Comparison of ENCODE assay signal across 21 cellular contexts in the genomic region with DNA sequence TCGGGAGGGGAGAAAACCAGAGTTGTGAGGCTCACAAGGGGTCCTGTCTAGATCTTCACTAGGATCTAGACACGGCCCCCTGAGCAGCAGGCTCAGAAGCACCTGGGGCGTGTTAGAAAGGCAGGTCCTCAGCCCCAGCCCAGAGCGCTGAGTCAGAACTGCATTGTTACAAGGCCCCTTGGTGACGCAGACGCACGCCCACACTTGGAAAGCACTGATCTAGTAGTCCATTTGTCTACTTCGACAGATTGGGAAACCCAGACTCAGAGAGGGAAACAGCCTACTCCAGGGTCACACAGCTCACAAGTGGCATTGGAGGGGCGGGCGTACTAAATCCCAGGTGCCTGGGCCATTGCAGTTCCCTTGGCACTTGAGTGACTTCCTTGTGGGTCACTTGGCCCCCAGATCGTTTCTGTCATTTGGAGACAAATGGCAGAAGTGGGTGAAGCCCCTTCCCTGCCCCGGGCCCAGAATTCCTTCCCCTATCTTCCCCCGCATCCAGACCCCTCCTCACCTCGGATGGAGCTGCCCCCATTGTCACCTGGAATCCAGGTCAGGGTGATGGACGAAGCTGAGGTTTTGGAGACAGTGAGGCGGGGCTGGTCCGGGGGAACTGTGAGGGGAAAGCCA.
DNase-seq lines count a peak whose midpoint lies in the region; ATAC-seq, FAIRE-seq and TF ChIP-seq lines count a peak whose summit lies in the region.
"Had no signal": no experiment of that assay in that cellular context is flagged by ENCODE, and none has a peak within 500 bp of the region (broad histone marks: within the 10 kb centered on the region; RNA-seq: fewer than 3 reads in every experiment).

No MANE protein-coding gene starts in this region.

- TF ChIP-seq RAD21 in GM12878 (IDR thresholded peaks at IDR 0.05; ENCODE audit: insufficient read depth, low read depth, low read length) = no peak

- H2AFZ ChIP-seq in GM12878 (ENCODE audit: control insufficient read depth, low read depth, low read length) = no peak overlapping the region

- no peaks in the 10 kb centered on the region for H4K20me1 ChIP-seq in GM12878 (ENCODE audit: control insufficient read depth, insufficient read depth)

- no peaks in the 10 kb centered on the region for H3K79me2 ChIP-seq in GM12878 (ENCODE audit: control insufficient read depth, insufficient read depth, low read length)

- peaks cover 15% of the 10 kb centered on the region for H3K4me1 ChIP-seq in GM12878 (ENCODE audit: control insufficient read depth, insufficient read depth, low read length)
- H3K4me1 ChIP-seq: Peyer's patch had no signal

- no peaks in the 10 kb centered on the region for H3K4me1 Mint-ChIP-seq in activated naive CD8-positive, alpha-beta T cell treated with anti-CD3 and anti-CD28 coated beads, Interleukin-2, amount 50 U/mL, for 24 hours
- no peaks in the 10 kb centered on the region for H3K4me1 Mint-ChIP-seq in activated naive CD8-positive, alpha-beta T cell treated with anti-CD3 and anti-CD28 coated beads for 36 hours
- H3K4me1 Mint-ChIP-seq: natural killer cell had no signal

- 19% methylated on average over 16 of the region's 17 CpGs for WGBS in GM12878 (ENCODE audit: insufficient coverage, insufficient replicate concordance, low lambda C conversion rate, missing lambda C conversion rate)

- no peak overlapping the region for H3K4me3 Mint-ChIP-seq in activated naive CD8-positive, alpha-beta T cell treated with anti-CD3 and anti-CD28 coated beads, Interleukin-2, amount 50 U/mL, for 24 hours
- H3K4me3 Mint-ChIP-seq in activated naive CD8-positive, alpha-beta T cell treated with anti-CD3 and anti-CD28 coated beads for 36 hours = no peak overlapping the region
- H3K4me3 Mint-ChIP-seq: natural killer cell had no signal

- no peaks in the 10 kb centered on the region; a peak in 1 of 4 replicates for H3K27me3 ChIP-seq in GM12878 (replicated peaks in 1 of 2; ENCODE audit: control insufficient read depth in 2 of 2, insufficient read depth in 2 of 2, low read length in 1 of 2)
- H3K27me3 ChIP-seq: body of pancreas, Peyer's patch had no signal

- FAIRE-seq in GM12878 (lab: Jason Lieb, UNC) = no peak
- FAIRE-seq: G401.6 had no signal

- H3K27ac Mint-ChIP-seq in activated naive CD8-positive, alpha-beta T cell treated with anti-CD3 and anti-CD28 coated beads, Interleukin-2, amount 50 U/mL, for 24 hours = no peak overlapping the region
- no peak overlapping the region for H3K27ac Mint-ChIP-seq in activated naive CD8-positive, alpha-beta T cell treated with anti-CD3 and anti-CD28 coated beads for 36 hours
- H3K27ac Mint-ChIP-seq: natural killer cell, progenitor cell of endocrine pancreas had no signal

- intact Hi-C loops in GM12878 (cut with micrococcal nuclease; ENCODE audit: unreplicated experiment) (no loop called here), posterior vena cava (cut with DNase I) (no loop called here)

- in situ Hi-C loops in GM12878 (cut with MboI) = loop anchor here (25.0 kb wide), 1 partner anchor 624 kb away; no protein-coding TSS in a partner anchor

- no peaks in the 10 kb centered on the region for H3K36me3 ChIP-seq in GM12878 (ENCODE audit: control insufficient read depth in 2 of 2, insufficient read depth in 2 of 2, low read length in 1 of 2)
- H3K36me3 ChIP-seq: Peyer's patch had no signal

- peak in 1 of 2 experiments; percentile 22; a peak in 1 of 4 replicates for TF ChIP-seq EP300 in GM12878 (IDR thresholded peaks at IDR 0.05; ENCODE audit: borderline replicate concordance in 1 of 2, control insufficient read depth in 1 of 2, low read depth in 2 of 2, low read length in 2 of 2)

- no peak overlapping the region for H3K27ac ChIP-seq in GM12878 (ENCODE audit: control insufficient read depth, insufficient read depth)
- H3K27ac ChIP-seq: body of pancreas, Peyer's patch had no signal

- no peak overlapping the region for H3K9ac ChIP-seq in GM12878 (ENCODE audit: control insufficient read depth, insufficient read depth, low read length)

- no peaks in the 10 kb centered on the region for H3K9me3 ChIP-seq in GM12878 (replicated peaks; ENCODE audit: control insufficient read depth, insufficient read depth, low read length)
- H3K9me3 ChIP-seq: body of pancreas, Peyer's patch had no signal

- RAD21 ChIA-PET in GM12878 (lab: Charles Lee; ENCODE audit: unreplicated experiment) = interaction anchor here (0.6 to 0.9 kb wide), 2 partner anchors 14 to 377 kb away, joined by 3 read pairs; no protein-coding TSS in a partner anchor

- no TSS peak for BruUV-seq in GM12878 (replicated peaks; lab: Mats Ljungman, UMichigan)

- no peak for TF ChIP-seq CTCF in GM12878 (IDR thresholded peaks at IDR 0.05 in 2 of 3, conservative IDR thresholded peaks at IDR 0.05 in 1 of 3; ENCODE audit: control insufficient read depth in 2 of 3, extremely low read depth in 1 of 3, insufficient read depth in 1 of 3, low read depth in 3 of 3, low read length in 3 of 3)

- H3K4me3 ChIP-seq in GM12878 = no peak overlapping the region
- H3K4me3 ChIP-seq: body of pancreas, Peyer's patch had no signal

- no peak overlapping the region for H3K4me2 ChIP-seq in GM12878 (ENCODE audit: control insufficient read depth, insufficient read depth)

- no peaks in the 10 kb centered on the region for H3K36me3 Mint-ChIP-seq in activated naive CD8-positive, alpha-beta T cell treated with anti-CD3 and anti-CD28 coated beads, Interleukin-2, amount 50 U/mL, for 24 hours (ENCODE audit: low read depth)
- no peaks in the 10 kb centered on the region for H3K36me3 Mint-ChIP-seq in activated naive CD8-positive, alpha-beta T cell treated with anti-CD3 and anti-CD28 coated beads for 36 hours
- H3K36me3 Mint-ChIP-seq: natural killer cell had no signal

- CTCF ChIA-PET in GM12878 (lab: Yijun Ruan, JAX) = interaction anchor here (0.6 to 0.7 kb wide), 2 partner anchors 185 to 404 kb away, joined by 3 read pairs; no protein-coding TSS in a partner anchor

- H3K9me3 Mint-ChIP-seq in activated naive CD8-positive, alpha-beta T cell treated with anti-CD3 and anti-CD28 coated beads, Interleukin-2, amount 50 U/mL, for 24 hours = no peaks in the 10 kb centered on the region
- H3K9me3 Mint-ChIP-seq in activated naive CD8-positive, alpha-beta T cell treated with anti-CD3 and anti-CD28 coated beads for 36 hours = no peaks in the 10 kb centered on the region
- H3K9me3 Mint-ChIP-seq: natural killer cell had no signal

- peak; percentile 28 for DNase-seq in activated naive CD8-positive, alpha-beta T cell treated with anti-CD3 and anti-CD28 coated beads, Interleukin-2, amount 50 U/mL, for 24 hours
- DNase-seq in activated naive CD8-positive, alpha-beta T cell treated with anti-CD3 and anti-CD28 coated beads for 36 hours = no peak
- DNase-seq in GM12878 (ENCODE audit: low read depth, low spot score) (no peak), posterior vena cava (ENCODE audit: low spot score) (peak; percentile 44), NCI-H748 (lab: John Stamatoyannopoulos, UW; ENCODE audit: unreplicated experiment) (no peak), kidney glomerular epithelial cell (lab: John Stamatoyannopoulos, UW) (no peak)
- DNase-seq: activated naive CD4-positive, alpha-beta T cell; body of pancreas; dermis blood vessel endothelial cell; glutamatergic neuron; KBM-7; mesenchymal stem cell; natural killer cell; NCI-H1092 treated with DMSO at 0.1 percent for 48 hours; NCI-H2171; NCI-H774; Peyer's patch had no signal

- POLR2A ChIA-PET in GM12878 (lab: Charles Lee) = no interaction called here

- ATAC-seq in activated naive CD8-positive, alpha-beta T cell treated with anti-CD3 and anti-CD28 coated beads, Interleukin-2, amount 50 U/mL, for 24 hours = peak; percentile 41
- ATAC-seq in GM19035 (IDR thresholded peaks at IDR 0.05; ENCODE audit: unreplicated experiment) = peak; percentile 51
- ATAC-seq in GM12878 = peak; percentile 85
- ATAC-seq in HG03521 (IDR thresholded peaks at IDR 0.05; ENCODE audit: unreplicated experiment) = no peak
- ATAC-seq: body of pancreas, natural killer cell had no signal

- peaks cover 6% of the 10 kb centered on the region for H3K27me3 Mint-ChIP-seq in activated naive CD8-positive, alpha-beta T cell treated with anti-CD3 and anti-CD28 coated beads, Interleukin-2, amount 50 U/mL, for 24 hours
- H3K27me3 Mint-ChIP-seq in activated naive CD8-positive, alpha-beta T cell treated with anti-CD3 and anti-CD28 coated beads for 36 hours = no peaks in the 10 kb centered on the region

- no peak for TF ChIP-seq POLR2A in GM12878 (IDR thresholded peaks at IDR 0.05; ENCODE audit: low read depth, low read length)

- SMC1A ChIA-PET in GM12878 (lab: Charles Lee; ENCODE audit: uncharacterized antibody, unreplicated experiment) = interaction anchor here (0.7 to 1.3 kb wide), 2 partner anchors 12 to 196 kb away, joined by 4 read pairs; no protein-coding TSS in a partner anchor

TF ChIP-seq in GM12878, 131 proteins besides CTCF, POLR2A, EP300 and RAD21 (continues in another document):
- peak in 1 of 2 experiments; percentile 33; a peak in 2 of 4 replicates for TF ChIP-seq BHLHE40 (IDR thresholded peaks at IDR 0.05; ENCODE audit: borderline replicate concordance in 1 of 2, low read depth in 2 of 2, low read length in 1 of 2)
- TF ChIP-seq POLR2AphosphoS2 (IDR thresholded peaks at IDR 0.05; ENCODE audit: low read depth, low read length) = no peak
- TF ChIP-seq IRF4 (IDR thresholded peaks at IDR 0.05; ENCODE audit: low read depth, low read length) = peak; percentile 85
- TF ChIP-seq, protein P1, sequence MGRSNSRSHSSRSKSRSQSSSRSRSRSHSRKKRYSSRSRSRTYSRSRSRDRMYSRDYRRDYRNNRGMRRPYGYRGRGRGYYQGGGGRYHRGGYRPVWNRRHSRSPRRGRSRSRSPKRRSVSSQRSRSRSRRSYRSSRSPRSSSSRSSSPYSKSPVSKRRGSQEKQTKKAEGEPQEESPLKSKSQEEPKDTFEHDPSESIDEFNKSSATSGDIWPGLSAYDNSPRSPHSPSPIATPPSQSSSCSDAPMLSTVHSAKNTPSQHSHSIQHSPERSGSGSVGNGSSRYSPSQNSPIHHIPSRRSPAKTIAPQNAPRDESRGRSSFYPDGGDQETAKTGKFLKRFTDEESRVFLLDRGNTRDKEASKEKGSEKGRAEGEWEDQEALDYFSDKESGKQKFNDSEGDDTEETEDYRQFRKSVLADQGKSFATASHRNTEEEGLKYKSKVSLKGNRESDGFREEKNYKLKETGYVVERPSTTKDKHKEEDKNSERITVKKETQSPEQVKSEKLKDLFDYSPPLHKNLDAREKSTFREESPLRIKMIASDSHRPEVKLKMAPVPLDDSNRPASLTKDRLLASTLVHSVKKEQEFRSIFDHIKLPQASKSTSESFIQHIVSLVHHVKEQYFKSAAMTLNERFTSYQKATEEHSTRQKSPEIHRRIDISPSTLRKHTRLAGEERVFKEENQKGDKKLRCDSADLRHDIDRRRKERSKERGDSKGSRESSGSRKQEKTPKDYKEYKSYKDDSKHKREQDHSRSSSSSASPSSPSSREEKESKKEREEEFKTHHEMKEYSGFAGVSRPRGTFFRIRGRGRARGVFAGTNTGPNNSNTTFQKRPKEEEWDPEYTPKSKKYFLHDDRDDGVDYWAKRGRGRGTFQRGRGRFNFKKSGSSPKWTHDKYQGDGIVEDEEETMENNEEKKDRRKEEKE (IDR thresholded peaks at IDR 0.05) = no peak
- peak; percentile 68 for TF ChIP-seq EED (IDR thresholded peaks at IDR 0.05; ENCODE audit: low read depth)

Comparison
In these comparisons a context has a peak if more than half of its experiments do, and no peak if none do; other contexts are left out.
1. DNase-seq: peak in activated naive CD8-positive, alpha-beta T cell treated with anti-CD3 and anti-CD28 coated beads, Interleukin-2, amount 50 U/mL, for 24 hours (single experiment) and posterior vena cava (single experiment); none in activated naive CD8-positive, alpha-beta T cell treated with anti-CD3 and anti-CD28 coated beads for 36 hours (single experiment), GM12878 (single experiment), NCI-H748 (single experiment) and kidney glomerular epithelial cell (single experiment).